ENCODE assay signal across 1 cellular context in the genomic region with DNA sequence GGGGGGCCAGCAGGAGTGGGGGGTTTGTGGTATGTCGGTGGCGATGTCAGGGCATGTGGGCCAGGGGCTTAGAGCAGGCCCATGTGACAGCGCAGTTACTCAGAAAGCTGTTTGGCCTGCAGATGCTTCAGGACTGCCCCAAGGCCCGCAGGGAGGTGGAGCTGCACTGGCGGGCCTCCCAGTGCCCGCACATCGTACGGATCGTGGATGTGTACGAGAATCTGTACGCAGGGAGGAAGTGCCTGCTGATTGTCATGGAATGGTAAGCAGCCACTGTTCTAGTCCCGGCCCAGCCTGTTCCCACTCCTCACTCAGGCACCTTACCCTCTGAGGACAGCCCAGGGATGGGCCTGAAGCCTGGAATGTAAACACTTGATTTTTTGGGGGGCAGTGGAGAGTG.
TF ChIP-seq lines count a peak whose summit lies in the region.

No MANE protein-coding gene starts in this region.

TF ChIP-seq in GM23338, 12 proteins besides CTCF, POLR2A, EP300 and RAD21:
- no peak for TF ChIP-seq EZH2phosphoT487 (IDR thresholded peaks at IDR 0.05; ENCODE audit: unreplicated experiment)
- TF ChIP-seq ZNF462 (CRISPR knock-in tag; IDR thresholded peaks at IDR 0.05), result no peak
- no peak for TF ChIP-seq JUNB (IDR thresholded peaks at IDR 0.05; ENCODE audit: unreplicated experiment)
- TF ChIP-seq NANOG (IDR thresholded peaks at IDR 0.05; ENCODE audit: borderline replicate concordance), result no peak
- TF ChIP-seq ETS1 (IDR thresholded peaks at IDR 0.05), result no peak
- no peak for TF ChIP-seq CREB1 (CRISPR knock-in tag; IDR thresholded peaks at IDR 0.05; ENCODE audit: low read depth)
- TF ChIP-seq EZH2 (IDR thresholded peaks at IDR 0.05; ENCODE audit: low read depth, unreplicated experiment), result no peak
- no peak for TF ChIP-seq ZNF114 (CRISPR knock-in tag; IDR thresholded peaks at IDR 0.05)
- no peak for TF ChIP-seq ZNF331 (CRISPR knock-in tag; IDR thresholded peaks at IDR 0.05; ENCODE audit: low read depth)
- no peak for TF ChIP-seq STAT1 (IDR thresholded peaks at IDR 0.05; ENCODE audit: unreplicated experiment)
- no peak for TF ChIP-seq POLR2AphosphoS5 (IDR thresholded peaks at IDR 0.05; ENCODE audit: low read depth)
- TF ChIP-seq REST (IDR thresholded peaks at IDR 0.05; ENCODE audit: unreplicated experiment), result no peak
TF ChIP-seq in GM23338: peak in this region for 0.
